Comparison of ENCODE assay signal across 2 cellular contexts in the genomic region with DNA sequence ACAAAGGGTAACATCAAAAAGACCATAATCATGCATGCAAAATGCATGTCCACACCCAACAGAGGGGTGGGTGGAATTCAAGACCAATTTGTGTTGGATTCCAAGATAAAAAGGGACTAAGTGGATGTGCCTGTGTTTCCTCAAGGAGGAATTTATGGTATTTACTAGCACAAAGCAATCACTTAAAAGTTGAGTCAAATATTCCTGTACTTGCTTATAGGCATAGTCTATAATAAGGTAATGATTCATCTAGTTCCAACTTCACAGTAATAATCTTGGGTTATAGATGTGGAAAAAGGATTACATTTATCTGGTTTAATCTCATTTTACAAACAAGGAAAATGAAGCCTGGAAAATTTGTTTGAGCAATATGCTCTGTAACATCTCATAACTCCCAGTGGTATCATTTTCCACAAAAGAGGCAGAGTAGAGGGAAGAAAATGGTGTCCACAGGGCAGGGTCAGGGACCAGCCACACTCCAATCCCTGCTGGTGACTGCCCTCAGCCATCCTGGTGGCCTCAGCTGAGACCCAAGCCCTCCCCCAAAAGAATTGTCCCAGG.
TF ChIP-seq lines count a peak whose summit lies in the region.

No MANE protein-coding gene starts in this region.

TF ChIP-seq in HEK293, 187 proteins besides CTCF, POLR2A, EP300 and RAD21 (continued from another document):
- TF ChIP-seq PRDM6 (tag by site-specific recombination; IDR thresholded peaks at IDR 0.05) (peak; percentile 78), ZNF350 (tag by site-specific recombination; IDR thresholded peaks at IDR 0.05) (no peak), KLF1 (tag by site-specific recombination; IDR thresholded peaks at IDR 0.05) (peak; percentile 51), ZNF571 (tag by site-specific recombination; IDR thresholded peaks at IDR 0.05) (no peak), ZEB2 (tag by site-specific recombination; IDR thresholded peaks at IDR 0.05) (peak; percentile 74), WT1 (tag by site-specific recombination; IDR thresholded peaks at IDR 0.05) (peak; percentile 20; the same call in 1 of the 2 replicates), ZNF658 (tag by site-specific recombination; IDR thresholded peaks at IDR 0.05) (no peak), ZXDB (tag by site-specific recombination; IDR thresholded peaks at IDR 0.05) (peak; percentile 37; the same call in 1 of the 2 replicates)
- TF ChIP-seq, protein P1, sequence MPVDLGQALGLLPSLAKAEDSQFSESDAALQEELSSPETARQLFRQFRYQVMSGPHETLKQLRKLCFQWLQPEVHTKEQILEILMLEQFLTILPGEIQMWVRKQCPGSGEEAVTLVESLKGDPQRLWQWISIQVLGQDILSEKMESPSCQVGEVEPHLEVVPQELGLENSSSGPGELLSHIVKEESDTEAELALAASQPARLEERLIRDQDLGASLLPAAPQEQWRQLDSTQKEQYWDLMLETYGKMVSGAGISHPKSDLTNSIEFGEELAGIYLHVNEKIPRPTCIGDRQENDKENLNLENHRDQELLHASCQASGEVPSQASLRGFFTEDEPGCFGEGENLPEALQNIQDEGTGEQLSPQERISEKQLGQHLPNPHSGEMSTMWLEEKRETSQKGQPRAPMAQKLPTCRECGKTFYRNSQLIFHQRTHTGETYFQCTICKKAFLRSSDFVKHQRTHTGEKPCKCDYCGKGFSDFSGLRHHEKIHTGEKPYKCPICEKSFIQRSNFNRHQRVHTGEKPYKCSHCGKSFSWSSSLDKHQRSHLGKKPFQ (tag by site-specific recombination; IDR thresholded peaks at IDR 0.05), result peak; percentile 59

TF ChIP-seq in WTC11, 78 proteins besides CTCF, POLR2A, EP300 and RAD21 (continued from another document):
- TF ChIP-seq, protein P2, sequence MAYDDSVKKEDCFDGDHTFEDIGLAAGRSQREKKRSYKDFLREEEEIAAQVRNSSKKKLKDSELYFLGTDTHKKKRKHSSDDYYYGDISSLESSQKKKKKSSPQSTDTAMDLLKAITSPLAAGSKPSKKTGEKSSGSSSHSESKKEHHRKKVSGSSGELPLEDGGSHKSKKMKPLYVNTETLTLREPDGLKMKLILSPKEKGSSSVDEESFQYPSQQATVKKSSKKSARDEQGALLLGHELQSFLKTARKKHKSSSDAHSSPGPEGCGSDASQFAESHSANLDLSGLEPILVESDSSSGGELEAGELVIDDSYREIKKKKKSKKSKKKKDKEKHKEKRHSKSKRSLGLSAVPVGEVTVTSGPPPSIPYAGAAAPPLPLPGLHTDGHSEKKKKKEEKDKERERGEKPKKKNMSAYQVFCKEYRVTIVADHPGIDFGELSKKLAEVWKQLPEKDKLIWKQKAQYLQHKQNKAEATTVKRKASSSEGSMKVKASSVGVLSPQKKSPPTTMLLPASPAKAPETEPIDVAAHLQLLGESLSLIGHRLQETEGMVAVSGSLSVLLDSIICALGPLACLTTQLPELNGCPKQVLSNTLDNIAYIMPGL (CRISPR knock-in tag; IDR thresholded peaks at IDR 0.05), result no peak
- TF ChIP-seq ZBTB43 (CRISPR knock-in tag; IDR thresholded peaks at IDR 0.05), result no peak
- no peak for TF ChIP-seq ZNF138 (CRISPR knock-in tag; conservative IDR thresholded peaks at IDR 0.05)
- no peak for TF ChIP-seq CREB1 (CRISPR knock-in tag; IDR thresholded peaks at IDR 0.05)
- no peak for TF ChIP-seq KAT7 (CRISPR knock-in tag; IDR thresholded peaks at IDR 0.05; ENCODE audit: borderline replicate concordance)
- TF ChIP-seq MAX (CRISPR knock-in tag; IDR thresholded peaks at IDR 0.05), result no peak
- no peak for TF ChIP-seq JAZF1 (CRISPR knock-in tag; IDR thresholded peaks at IDR 0.05)
- no peak for TF ChIP-seq TP53 (CRISPR knock-in tag; IDR thresholded peaks at IDR 0.05)
- TF ChIP-seq, protein P3, sequence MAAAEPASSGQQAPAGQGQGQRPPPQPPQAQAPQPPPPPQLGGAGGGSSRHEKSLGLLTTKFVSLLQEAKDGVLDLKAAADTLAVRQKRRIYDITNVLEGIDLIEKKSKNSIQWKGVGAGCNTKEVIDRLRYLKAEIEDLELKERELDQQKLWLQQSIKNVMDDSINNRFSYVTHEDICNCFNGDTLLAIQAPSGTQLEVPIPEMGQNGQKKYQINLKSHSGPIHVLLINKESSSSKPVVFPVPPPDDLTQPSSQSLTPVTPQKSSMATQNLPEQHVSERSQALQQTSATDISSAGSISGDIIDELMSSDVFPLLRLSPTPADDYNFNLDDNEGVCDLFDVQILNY (CRISPR knock-in tag; IDR thresholded peaks at IDR 0.05), result no peak
- no peak for TF ChIP-seq ZNF416 (CRISPR knock-in tag; IDR thresholded peaks at IDR 0.05)
- no peak for TF ChIP-seq NFYB (CRISPR knock-in tag; conservative IDR thresholded peaks at IDR 0.05; ENCODE audit: low read depth)
- no peak for TF ChIP-seq PRDM15 (CRISPR knock-in tag; IDR thresholded peaks at IDR 0.05)
- TF ChIP-seq AR (CRISPR knock-in tag; IDR thresholded peaks at IDR 0.05), result no peak
